Comparison of ENCODE assay signal across 8 cellular contexts in genomic region chr12:12645485-12645884, GRCh38. TPM values are rescaled to one million over a fixed set of nuclear protein-coding genes. Genes with fewer than 3 reads are reported as not detected.
DNase-seq lines count a peak whose midpoint lies in the region; ATAC-seq and FAIRE-seq lines count a peak whose summit lies in the region.

No MANE protein-coding gene starts in this region.

- peak; percentile 60 for ATAC-seq in GM19438 (IDR thresholded peaks at IDR 0.05; ENCODE audit: low read depth, unreplicated experiment)

- no peaks in the 10 kb centered on the region for H3K27me3 ChIP-seq in CD4-positive, alpha-beta memory T cell (ENCODE audit: insufficient read depth, low read length)

- DNase-seq in CD4-positive, alpha-beta memory T cell = peak; percentile 52 to 70 (median 65)
- peak; percentile 36 for DNase-seq in LoVo (ENCODE audit: low spot score)
- peak; percentile 41 to 46 for DNase-seq in activated T-cell treated with anti-CD3 and anti-CD28 coated beads, Interleukin-2, amount 50 U/mL, for 48 hours
- DNase-seq in iPS-NIHi7 (ENCODE audit: extremely low spot score) = peak; percentile 65
- peak; percentile 40 for DNase-seq in urothelium cell line (ENCODE audit: low spot score)
- DNase-seq in medulla oblongata (ENCODE audit: extremely low spot score) = no peak
- no peak for DNase-seq in NCI-H774 (lab: John Stamatoyannopoulos, UW)

- intact Hi-C loops in CD4-positive, alpha-beta memory T cell (cut with micrococcal nuclease) = loop anchor here (1.0 to 2.0 kb wide), 6 partner anchors 32 to 269 kb away; partner anchors contain the start of gene GPR19

- H3K9me3 Mint-ChIP-seq in CD4-positive, alpha-beta memory T cell = peaks cover 4 to 44% (median 32%) of the 10 kb centered on the region in 8 donors

- POLR2A ChIA-PET in CD4-positive, alpha-beta memory T cell (lab: Charles Lee; ENCODE audit: partially characterized antibody) = interaction anchor here (0.9 to 1.9 kb wide), 11 partner anchors 11 to 288 kb away, joined by 3 to 24 read pairs (median 4); no protein-coding TSS in a partner anchor

- no peaks in the 10 kb centered on the region for H3K4me1 ChIP-seq in CD4-positive, alpha-beta memory T cell (ENCODE audit: insufficient read depth, low read length)

- H3K36me3 ChIP-seq in CD4-positive, alpha-beta memory T cell (ENCODE audit: insufficient read depth, low read length) = peaks cover 12% of the 10 kb centered on the region

- H3K4me3 Mint-ChIP-seq in CD4-positive, alpha-beta memory T cell = no peak overlapping the region

- H3K27ac Mint-ChIP-seq in CD4-positive, alpha-beta memory T cell = peak overlapping the region in 5 of 7 donors; percentile 36 to 77 (median 55)

- FAIRE-seq in urothelium cell line (lab: Jason Lieb, UNC) = no peak

- CTCF ChIA-PET in CD4-positive, alpha-beta memory T cell (lab: Charles Lee; ENCODE audit: partially characterized antibody) = interaction anchor here (0.6 to 2.3 kb wide), 22 partner anchors 9 to 271 kb away, joined by 3 to 44 read pairs (median 4); partner anchors contain the start of gene CREBL2

- no peak overlapping the region for H3K27ac ChIP-seq in CD4-positive, alpha-beta memory T cell (ENCODE audit: low read depth, low read length)

- no peak overlapping the region for H3K4me3 ChIP-seq in CD4-positive, alpha-beta memory T cell (ENCODE audit: low read length in 2 of 2)

- peaks cover 51 to 56% of the 10 kb centered on the region in 2 donors for H3K36me3 Mint-ChIP-seq in CD4-positive, alpha-beta memory T cell

- peaks cover 5 to 27% of the 10 kb centered on the region in 2 donors for H3K9me3 ChIP-seq in CD4-positive, alpha-beta memory T cell (ENCODE audit: control insufficient read depth in 1 of 2, low read length in 2 of 2)

- H3K27me3 Mint-ChIP-seq in CD4-positive, alpha-beta memory T cell = no peaks in the 10 kb centered on the region

- H3K4me1 Mint-ChIP-seq in CD4-positive, alpha-beta memory T cell = peaks cover 6 to 11% (median 7%) of the 10 kb centered on the region in 4 donors

RNA-seq across cellular contexts. Expression of gene CREBL2, which starts 33.8 kb away (rescaled TPM):
- total RNA-seq in CD4-positive, alpha-beta memory T cell = 10 to 100 TPM; 51.0 to 52.0 TPM
- polyA plus RNA-seq in CD4-positive, alpha-beta memory T cell = 100 to 1,000 TPM in 1 of 2 donors, 10 to 100 TPM in 1; 71.7 to 107 TPM

RNA-seq across cellular contexts. Expression of gene GPR19, which starts 50.5 kb away (rescaled TPM):
- total RNA-seq in CD4-positive, alpha-beta memory T cell = 1 to 10 TPM; 3.4 to 4.4 TPM
- polyA plus RNA-seq in CD4-positive, alpha-beta memory T cell = 1 to 10 TPM in 1 of 2 donors, under 1 TPM in 1; 0.55 to 1.2 TPM

Comparison
In these comparisons a context has a peak if more than half of its experiments do, and no peak if none do; other contexts are left out.
1. DNase-seq: peak in CD4-positive, alpha-beta memory T cell (5 of 5), LoVo (single experiment), activated T-cell treated with anti-CD3 and anti-CD28 coated beads, Interleukin-2, amount 50 U/mL, for 48 hours (2 of 2), iPS-NIHi7 (single experiment) and urothelium cell line (single experiment); none in medulla oblongata (single experiment) and NCI-H774 (single experiment).